In genomic region chr17:2595200-2595599, GRCh38 we compare ENCODE assay signal across 8 cellular contexts. TPM values are rescaled to one million over a fixed set of nuclear protein-coding genes. Genes with fewer than 3 reads are reported as not detected.
A peak's percentile ranks its signal among the peaks of the same experiment; 100 is the strongest.
DNase-seq lines count a peak whose midpoint lies in the region; ATAC-seq, FAIRE-seq and TF ChIP-seq lines count a peak whose summit lies in the region.

No MANE protein-coding gene starts in this region.

- no peak for TF ChIP-seq POLR2A in suprapubic skin (IDR thresholded peaks at IDR 0.05)

- in situ Hi-C loops in GM13977 (cut with MboI; ENCODE audit: low pct_unique_long_range_greater_than_20kb, low sequenced_read_pairs, unreplicated experiment) = no loop called here

- H3K4me2 ChIP-seq in SK-N-SH = peak overlapping the region; percentile 90
- H3K4me2 ChIP-seq in keratinocyte (ENCODE audit: control insufficient read depth, extremely low read depth, insufficient read depth, low read depth, low read length) = peak overlapping the region; percentile 98

- H3K9me3 ChIP-seq in SK-N-SH (no peaks in the 10 kb centered on the region), keratinocyte (ENCODE audit: control insufficient read depth, low read depth, low read length) (no peaks in the 10 kb centered on the region), suprapubic skin (no peaks in the 10 kb centered on the region)

- H3K27me3 Mint-ChIP-seq in activated T-helper 1 cell treated with anti-CD3 and anti-CD28 coated beads, Interleukin-12 subunit alpha, Interleukin-12 subunit beta, Interleukin-2, Interleukin-4 antibody, amounts not matched to agents 30 ng/mL and 10 ng/mL and 1 ng/mL, durations not matched to agents 14 hours and 24 hours and 36 hours (ENCODE audit: insufficient read depth) = no peaks in the 10 kb centered on the region

- H3K4me3 Mint-ChIP-seq in activated T-helper 1 cell treated with anti-CD3 and anti-CD28 coated beads, Interleukin-12 subunit alpha, Interleukin-12 subunit beta, Interleukin-2, Interleukin-4 antibody, amounts not matched to agents 30 ng/mL and 10 ng/mL and 1 ng/mL, durations not matched to agents 14 hours and 24 hours and 36 hours = peak overlapping the region; percentile 96

- peaks cover 29% of the 10 kb centered on the region for H3F3A ChIP-seq in SK-N-SH (replicated peaks; ENCODE audit: insufficient read depth)

- TF ChIP-seq CTCF in SK-N-SH (IDR thresholded peaks at IDR 0.05) (no peak), keratinocyte (optimal IDR thresholded peaks at IDR 0.05 in 1 of 3, IDR thresholded peaks at IDR 0.05 in 1 of 3, conservative IDR thresholded peaks at IDR 0.05 in 1 of 3; ENCODE audit: extremely low read depth in 1 of 3, insufficient read depth in 2 of 3, low read length in 3 of 3) (no peak), suprapubic skin (IDR thresholded peaks at IDR 0.05) (no peak), GM13977 (IDR thresholded peaks at IDR 0.05; ENCODE audit: extremely low read depth, insufficient read depth, missing control alignments) (no peak)

- dilution Hi-C loops in keratinocyte (cut with MboI; ENCODE audit: extremely low pct_ligation_motif_present, low sequenced_read_pairs) = no loop called here

- no peaks in the 10 kb centered on the region for H3K9me2 ChIP-seq in SK-N-SH

- peak overlapping the region; percentile 94 for H3K27ac Mint-ChIP-seq in activated T-helper 1 cell treated with anti-CD3 and anti-CD28 coated beads, Interleukin-12 subunit alpha, Interleukin-12 subunit beta, Interleukin-2, Interleukin-4 antibody, amounts not matched to agents 30 ng/mL and 10 ng/mL and 1 ng/mL, durations not matched to agents 14 hours and 24 hours and 36 hours

- H4K20me1 ChIP-seq in SK-N-SH (ENCODE audit: insufficient read depth) (peaks cover 59% of the 10 kb centered on the region), keratinocyte (ENCODE audit: control insufficient read depth, extremely low read depth, insufficient read depth, low read length) (peaks cover 22% of the 10 kb centered on the region)

- ATAC-seq in SK-N-SH treated with all-trans-retinoic acid at 6 μM for 48 hours (no peak), GM18907 (IDR thresholded peaks at IDR 0.05; ENCODE audit: unreplicated experiment) (no peak)

- CTCF ChIA-PET in SK-N-SH (lab: Yijun Ruan, JAX) = interaction anchor here (0.7 kb wide), 1 partner anchor 46 kb away, joined by 3 read pairs; no protein-coding TSS in a partner anchor

- H3K4me1 Mint-ChIP-seq in activated T-helper 1 cell treated with anti-CD3 and anti-CD28 coated beads, Interleukin-12 subunit alpha, Interleukin-12 subunit beta, Interleukin-2, Interleukin-4 antibody, amounts not matched to agents 30 ng/mL and 10 ng/mL and 1 ng/mL, durations not matched to agents 14 hours and 24 hours and 36 hours (ENCODE audit: low read depth) = peaks cover 43% of the 10 kb centered on the region

- peak overlapping the region; percentile 99 for H3K9ac ChIP-seq in SK-N-SH
- H3K9ac ChIP-seq in keratinocyte (ENCODE audit: control insufficient read depth, extremely low read depth, insufficient read depth, low read length) = peak overlapping the region; percentile 92

- H3K36me3 Mint-ChIP-seq in activated T-helper 1 cell treated with anti-CD3 and anti-CD28 coated beads, Interleukin-12 subunit alpha, Interleukin-12 subunit beta, Interleukin-2, Interleukin-4 antibody, amounts not matched to agents 30 ng/mL and 10 ng/mL and 1 ng/mL, durations not matched to agents 14 hours and 24 hours and 36 hours (ENCODE audit: low read depth) = peaks cover 15% of the 10 kb centered on the region

- no peak overlapping the region for H2AFZ ChIP-seq in SK-N-SH (ENCODE audit: low read depth)
- H2AFZ ChIP-seq in keratinocyte (ENCODE audit: control insufficient read depth, low read length) = no peak overlapping the region

- H3K27ac ChIP-seq in SK-N-SH (ENCODE audit: low read depth in 2 of 2, low read length in 1 of 2) (peak overlapping the region in 1 of 2 experiments; percentile 98; a peak in 3 of 4 replicates), keratinocyte (ENCODE audit: control insufficient read depth, insufficient read depth, low read length) (peak overlapping the region; percentile 94), suprapubic skin (no peak overlapping the region)

- H3K36me3 ChIP-seq in SK-N-SH (replicated peaks in 1 of 2; ENCODE audit: control insufficient read depth in 1 of 2, insufficient read depth in 2 of 2, low read length in 1 of 2) (peaks cover 0 to 4% of the 10 kb centered on the region in 2 experiments), keratinocyte (ENCODE audit: control insufficient read depth in 2 of 2, extremely low read depth in 1 of 2, insufficient read depth in 2 of 2, low read length in 2 of 2) (peaks cover 2 to 3% of the 10 kb centered on the region in 2 experiments), suprapubic skin (no peaks in the 10 kb centered on the region)

- POLR2A ChIA-PET in SK-N-SH (lab: Yijun Ruan, JAX) = interaction anchor here (0.5 to 1.0 kb wide), 3 partner anchors 14 to 84 kb away, joined by 3 read pairs; partner anchors contain the start of gene METTL16

- no peak for TF ChIP-seq RAD21 in SK-N-SH (IDR thresholded peaks at IDR 0.05; ENCODE audit: low read length)

- TF ChIP-seq EP300 in SK-N-SH (IDR thresholded peaks at IDR 0.05; ENCODE audit: borderline replicate concordance in 1 of 2, low read depth in 1 of 2, low read length in 1 of 2) (no peak), suprapubic skin (IDR thresholded peaks at IDR 0.05) (no peak)

- intact Hi-C loops in activated T-helper 1 cell treated with anti-CD3 and anti-CD28 coated beads, Interleukin-12 subunit alpha, Interleukin-12 subunit beta, Interleukin-2, Interleukin-4 antibody, amounts not matched to agents 30 ng/mL and 10 ng/mL and 1 ng/mL, durations not matched to agents 14 hours and 24 hours and 36 hours (cut with micrococcal nuclease) = no loop called here

- H3K9me3 Mint-ChIP-seq in activated T-helper 1 cell treated with anti-CD3 and anti-CD28 coated beads, Interleukin-12 subunit alpha, Interleukin-12 subunit beta, Interleukin-2, Interleukin-4 antibody, amounts not matched to agents 30 ng/mL and 10 ng/mL and 1 ng/mL, durations not matched to agents 14 hours and 24 hours and 36 hours = no peaks in the 10 kb centered on the region

- H3K27me3 ChIP-seq in SK-N-SH (ENCODE audit: insufficient read depth) = no peaks in the 10 kb centered on the region
- H3K27me3 ChIP-seq in keratinocyte (ENCODE audit: control insufficient read depth, extremely low read depth, insufficient read depth, low read length) = no peaks in the 10 kb centered on the region
- no peaks in the 10 kb centered on the region for H3K27me3 ChIP-seq in suprapubic skin

- FAIRE-seq in keratinocyte (lab: Jason Lieb, UNC) = no peak

- peaks cover 64% of the 10 kb centered on the region for H3K79me2 ChIP-seq in SK-N-SH (ENCODE audit: insufficient read depth)
- H3K79me2 ChIP-seq in keratinocyte (ENCODE audit: control insufficient read depth, insufficient read depth, low read length) = peaks cover 62% of the 10 kb centered on the region

- no peaks in the 10 kb centered on the region for H3K9me1 ChIP-seq in keratinocyte (ENCODE audit: control insufficient read depth, extremely low read depth, insufficient read depth, low read length)

- peaks cover 4 to 13% of the 10 kb centered on the region in 2 experiments; a peak in 3 of 4 replicates for H3K4me1 ChIP-seq in SK-N-SH (ENCODE audit: control insufficient read depth in 1 of 2, insufficient read depth in 2 of 2, low read depth in 1 of 2, low read length in 1 of 2)
- H3K4me1 ChIP-seq in keratinocyte (ENCODE audit: control insufficient read depth, extremely low read depth, insufficient read depth, low read length) = peaks cover 26% of the 10 kb centered on the region
- peaks cover 56% of the 10 kb centered on the region for H3K4me1 ChIP-seq in suprapubic skin

- WGBS in SK-N-SH (ENCODE audit: low lambda C conversion rate) = 11% methylated on average over 4 of the region's 4 CpGs
- WGBS in suprapubic skin = 5% methylated on average over 4 of the region's 4 CpGs

- no peak for DNase-seq in SK-N-SH
- no peak for DNase-seq in activated T-helper 1 cell treated with anti-CD3 and anti-CD28 coated beads, Interleukin-12 subunit alpha, Interleukin-12 subunit beta, Interleukin-2, Interleukin-4 antibody, amounts not matched to agents 30 ng/mL and 10 ng/mL and 1 ng/mL, durations not matched to agents 14 hours and 24 hours and 36 hours (ENCODE audit: low spot score)
- no peak for DNase-seq in keratinocyte (ENCODE audit: low read depth, low spot score)
- DNase-seq in suprapubic skin (ENCODE audit: low spot score in 2 of 2) = no peak
- no peak for DNase-seq in GM13977 (ENCODE audit: low spot score)
- DNase-seq in activated CD4-positive, alpha-beta T cell treated with anti-CD3 and anti-CD28 coated beads for 48 hours = no peak

- peak overlapping the region; percentile 77 to 99 for H3K4me3 ChIP-seq in SK-N-SH (ENCODE audit: low read depth in 2 of 2, low read length in 1 of 2)
- peak overlapping the region; percentile 86 to 100 (median 94) for H3K4me3 ChIP-seq in keratinocyte (ENCODE audit: control insufficient read depth in 2 of 3, extremely low read depth in 1 of 3, insufficient read depth in 2 of 3, low read depth in 1 of 3, low read length in 3 of 3)
- peak overlapping the region; percentile 63 for H3K4me3 ChIP-seq in suprapubic skin

TF ChIP-seq in SK-N-SH, 30 proteins besides CTCF, POLR2A, EP300 and RAD21 (continues in another document):
- TF ChIP-seq GABPA (IDR thresholded peaks at IDR 0.05; ENCODE audit: low read depth) = no peak
- no peak for TF ChIP-seq POLR2AphosphoS5 (IDR thresholded peaks at IDR 0.05; ENCODE audit: low read depth, low read length)
- TF ChIP-seq YY1 (IDR thresholded peaks at IDR 0.05; ENCODE audit: low read depth) = no peak

TF ChIP-seq in SK-N-SH treated with all-trans-retinoic acid at 6 μM for 48 hours, 23 proteins besides CTCF, POLR2A, EP300 and RAD21 (continues in another document):
- TF ChIP-seq TCF4 (CRISPR knock-in tag; IDR thresholded peaks at IDR 0.05; ENCODE audit: borderline replicate concordance) = no peak
- TF ChIP-seq ZNF8 (CRISPR knock-in tag; IDR thresholded peaks at IDR 0.05) = no peak
- TF ChIP-seq PPARA (CRISPR knock-in tag; IDR thresholded peaks at IDR 0.05; ENCODE audit: borderline replicate concordance) = no peak
- no peak for TF ChIP-seq SNAI2 (CRISPR knock-in tag; IDR thresholded peaks at IDR 0.05)

RNA-seq across cellular contexts. Expression of gene PAFAH1B1, which starts 1.7 kb away (rescaled TPM):
- polyA plus RNA-seq in SK-N-SH (2012; rRNA removed) = 37.3 and 47.3 TPM in 2 replicates
- polyA plus RNA-seq in SK-N-SH (2012; cell fraction: cytosol; rRNA removed) = 45.6 and 49.2 TPM in 2 replicates
- 61.0 and 71.3 TPM in 2 replicates for polyA plus RNA-seq in SK-N-SH (2012; cell fraction: nucleus; rRNA removed)
- 167 TPM in 2 replicates for total RNA-seq in activated T-helper 1 cell treated with anti-CD3 and anti-CD28 coated beads, Interleukin-12 subunit alpha, Interleukin-12 subunit beta, Interleukin-2, Interleukin-4 antibody, amounts not matched to agents 30 ng/mL and 10 ng/mL and 1 ng/mL, durations not matched to agents 14 hours and 24 hours and 36 hours
- polyA plus RNA-seq in keratinocyte = 88.6 to 119 TPM (median 96.5 TPM) in 3 replicates
- 333 TPM for polyA plus RNA-seq in keratinocyte (2011; ENCODE audit: low read depth)
- 77.8 and 136 TPM in 2 replicates for polyA plus RNA-seq in keratinocyte (2011; cell fraction: cytosol; rRNA removed)
- polyA plus RNA-seq in keratinocyte (2011; cell fraction: nucleus; rRNA removed) = 120 and 147 TPM in 2 replicates
- polyA plus RNA-seq in keratinocyte (2012; ENCODE audit: low replicate concordance) = 121 and 184 TPM in 2 replicates
- polyA minus RNA-seq in keratinocyte = 83.5 to 144 TPM (median 136 TPM) in 3 replicates
- 53.9 TPM for polyA minus RNA-seq in keratinocyte (2011; cell fraction: cytosol; rRNA and poly(A)+ RNA removed)
- polyA minus RNA-seq in keratinocyte (2011; cell fraction: nucleus; rRNA and poly(A)+ RNA removed) = 46.7 and 106 TPM in 2 replicates
- total RNA-seq in suprapubic skin = 100 to 1,000 TPM in 3 of 4 donors, 10 to 100 TPM in 1; 97.4 to 283 (median 125) TPM
